Comparison of ENCODE assay signal across 9 cellular contexts in genomic region chr12:96219700-96220206, GRCh38. TPM values are rescaled to one million over a fixed set of nuclear protein-coding genes. Genes with fewer than 3 reads are reported as not detected.
DNase-seq lines count a peak whose midpoint lies in the region; ATAC-seq, FAIRE-seq and TF ChIP-seq lines count a peak whose summit lies in the region.
"Had no signal": no experiment of that assay in that cellular context is flagged by ENCODE, and none has a peak within 500 bp of the region (broad histone marks: within the 10 kb centered on the region; RNA-seq: fewer than 3 reads in every experiment).

No MANE protein-coding gene starts in this region.

- TF ChIP-seq CTCF in right atrium auricular region (IDR thresholded peaks at IDR 0.05): no peak
- TF ChIP-seq CTCF in fibroblast of pulmonary artery (IDR thresholded peaks at IDR 0.05; ENCODE audit: low read length, missing control alignments): no peak

- H3K36me3 ChIP-seq in right atrium auricular region: no peaks in the 10 kb centered on the region
- H3K36me3 ChIP-seq: thoracic aorta had no signal

- no peak for FAIRE-seq in urothelium cell line (lab: Jason Lieb, UNC)

- DNase-seq in right atrium auricular region (ENCODE audit: low spot score): peak; percentile 56
- no peak for DNase-seq in cardiac septum (ENCODE audit: low spot score)
- peak; percentile 98 for DNase-seq in RKO (ENCODE audit: low spot score)
- DNase-seq in fibroblast of pulmonary artery (ENCODE audit: low read depth): peak; percentile 92
- DNase-seq in urothelium cell line (ENCODE audit: low spot score): peak; percentile 92
- no peak for DNase-seq in effector CD4-positive, alpha-beta T cell
- DNase-seq in stimulated activated naive CD4-positive, alpha-beta T cell treated with Interleukin-2 at 50 U/mL for 16 hours (lab: John Stamatoyannopoulos, UW): no peak

- no peaks in the 10 kb centered on the region for H3K27me3 ChIP-seq in right atrium auricular region

- no peak for ATAC-seq in GM18511 (IDR thresholded peaks at IDR 0.05; ENCODE audit: unreplicated experiment)

- peak overlapping the region in 1 of 2 donors; percentile 16 for H3K27ac ChIP-seq in right atrium auricular region
- H3K27ac ChIP-seq: thoracic aorta had no signal

- intact Hi-C loops in cardiac septum (cut with DNase I): loop anchor here (2.0 to 10.0 kb wide), 3 partner anchors 19 to 295 kb away; partner anchors contain the start of gene CDK17

- peaks cover 0 to 52% of the 10 kb centered on the region in 2 donors for H3K4me1 ChIP-seq in right atrium auricular region

- H3K4me3 ChIP-seq in right atrium auricular region (no peak overlapping the region), fibroblast of pulmonary artery (replicated peaks; ENCODE audit: low read depth, low read length) (no peak overlapping the region)
- H3K4me3 ChIP-seq: thoracic aorta had no signal

- H3K9me3 ChIP-seq in right atrium auricular region: no peaks in the 10 kb centered on the region
- H3K9me3 ChIP-seq: thoracic aorta had no signal

RNA-seq across cellular contexts. Expression of gene ELK3, which starts 25.6 kb away (rescaled TPM):
- total RNA-seq in right atrium auricular region (10 to 100 TPM; 15.1 to 16.3 TPM), cardiac septum (18.6 TPM)

Comparison
In these comparisons a context has a peak if more than half of its experiments do, and no peak if none do; other contexts are left out.
1. DNase-seq: peak in right atrium auricular region (single experiment), RKO (single experiment), fibroblast of pulmonary artery (single experiment) and urothelium cell line (single experiment); none in cardiac septum (single experiment), effector CD4-positive, alpha-beta T cell (single experiment) and stimulated activated naive CD4-positive, alpha-beta T cell treated with Interleukin-2 at 50 U/mL for 16 hours (single experiment).